Comparison of ENCODE assay signal across 28 cellular contexts in the genomic region with DNA sequence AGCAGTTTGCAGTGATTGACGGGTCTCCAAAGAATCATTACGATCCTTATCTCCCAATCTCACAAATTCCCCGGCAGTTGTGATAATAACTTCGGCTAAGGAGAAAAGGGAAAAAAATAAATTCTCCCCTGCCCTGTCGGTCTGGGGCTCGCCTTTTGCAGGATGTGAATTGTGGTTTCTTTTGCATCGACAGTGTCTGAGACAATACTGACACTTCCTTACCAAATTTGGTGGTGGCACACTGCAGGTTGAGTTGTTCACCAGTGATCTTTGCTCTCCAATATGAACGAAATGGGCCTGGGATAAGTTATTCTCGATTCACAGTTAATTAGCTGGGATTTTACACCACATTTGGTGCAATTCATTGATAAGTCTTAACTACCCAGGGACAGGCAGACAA.
"Had no signal": no experiment of that assay in that cellular context is flagged by ENCODE, and none has a peak within 500 bp of the region (broad histone marks: within the 10 kb centered on the region; RNA-seq: fewer than 3 reads in every experiment).

No MANE protein-coding gene starts in this region.

- H3K4me3 ChIP-seq: left lung, lower lobe of right lung, neural progenitor cell, right atrium auricular region, right lobe of liver, skin epidermis, stomach, suprapubic skin, thoracic aorta, tibial artery, uterus had no signal

- DNase-seq: hippocampal formation; kidney; left colon; left lung; lower lobe of right lung; mammary epithelial cell; mesenchymal stem cell; naive thymus-derived CD8-positive, alpha-beta T cell; nephron progenitor cell; occipital lobe; stimulated activated CD4-positive, alpha-beta T cell treated with anti-CD3 and anti-CD28 coated beads, Interleukin-12 subunit alpha, Interleukin-12 subunit beta, amount 100 ng/mL, for 4 hours; stimulated activated CD4-positive, alpha-beta T cell treated with anti-CD3 and anti-CD28 coated beads, Interleukin-15, amount 100 ng/mL, for 24 hours; stimulated activated CD4-positive, alpha-beta T cell treated with anti-CD3 and anti-CD28 coated beads, Interleukin-2, amount 100 ng/mL, for 24 hours; stimulated activated CD4-positive, alpha-beta T cell treated with anti-CD3 and anti-CD28 coated beads, Interleukin-4, amount 100 ng/mL, for 1 hour; stimulated activated naive B cell treated with anti-CD40 and anti-IgM and Interleukin-4, amounts not matched to agents 10 μg/mL and 1 μg/mL and 100 μg/mL, for 72 hours; stimulated activated naive CD8-positive, alpha-beta T cell treated with anti-CD3 and anti-CD28 coated beads, Interleukin-15, Interleukin-2, amounts not matched to agents 100 U/mL and 50 U/mL, for 24 hours; stomach; uterus had no signal

- H3K9me3 Mint-ChIP-seq: naive thymus-derived CD8-positive, alpha-beta T cell; nephron progenitor cell; neural progenitor cell had no signal

- ATAC-seq: left colon; left lung; lower lobe of right lung; naive thymus-derived CD8-positive, alpha-beta T cell; stimulated activated naive B cell treated with anti-CD40 and anti-IgM and Interleukin-4, amounts not matched to agents 10 μg/mL and 1 μg/mL and 100 μg/mL, for 72 hours; stimulated activated naive CD8-positive, alpha-beta T cell treated with anti-CD3 and anti-CD28 coated beads, Interleukin-15, Interleukin-2, amounts not matched to agents 100 U/mL and 50 U/mL, for 24 hours had no signal

- H3K36me3 ChIP-seq: left lung, lower lobe of right lung, neural progenitor cell, neutrophil, right atrium auricular region, right lobe of liver, stomach, suprapubic skin, thoracic aorta, tibial artery, uterus had no signal

- FAIRE-seq: islet of Langerhans, kidney had no signal

- H3K36me3 Mint-ChIP-seq: naive thymus-derived CD8-positive, alpha-beta T cell; neural progenitor cell; stimulated activated naive B cell treated with anti-CD40 and anti-IgM and Interleukin-4, amounts not matched to agents 10 μg/mL and 1 μg/mL and 100 μg/mL, for 72 hours had no signal

- H3K9me3 ChIP-seq: left lung, lower lobe of right lung, neutrophil, right atrium auricular region, right lobe of liver, stomach, suprapubic skin, thoracic aorta, tibial artery, uterus had no signal

- H3K4me1 ChIP-seq: left lung, lower lobe of right lung, right atrium auricular region, right lobe of liver, stomach, suprapubic skin, tibial artery, uterus had no signal

- H3K27ac Mint-ChIP-seq: naive thymus-derived CD8-positive, alpha-beta T cell; nephron progenitor cell; neural progenitor cell; progenitor cell of endocrine pancreas; stimulated activated naive B cell treated with anti-CD40 and anti-IgM and Interleukin-4, amounts not matched to agents 10 μg/mL and 1 μg/mL and 100 μg/mL, for 72 hours had no signal

- H3K4me3 Mint-ChIP-seq: naive thymus-derived CD8-positive, alpha-beta T cell; nephron progenitor cell; neural progenitor cell; stimulated activated naive B cell treated with anti-CD40 and anti-IgM and Interleukin-4, amounts not matched to agents 10 μg/mL and 1 μg/mL and 100 μg/mL, for 72 hours had no signal

- H3K27ac ChIP-seq: left lung, lower lobe of right lung, neural progenitor cell, neutrophil, right atrium auricular region, right lobe of liver, skin epidermis, stomach, suprapubic skin, thoracic aorta, tibial artery, uterus had no signal

- H3K4me1 Mint-ChIP-seq: naive thymus-derived CD8-positive, alpha-beta T cell; stimulated activated naive B cell treated with anti-CD40 and anti-IgM and Interleukin-4, amounts not matched to agents 10 μg/mL and 1 μg/mL and 100 μg/mL, for 72 hours had no signal

- H3K27me3 ChIP-seq: left lung, neural progenitor cell, right atrium auricular region, right lobe of liver, uterus had no signal
